11 cellular contexts compared by ENCODE assay signal in the genomic region with DNA sequence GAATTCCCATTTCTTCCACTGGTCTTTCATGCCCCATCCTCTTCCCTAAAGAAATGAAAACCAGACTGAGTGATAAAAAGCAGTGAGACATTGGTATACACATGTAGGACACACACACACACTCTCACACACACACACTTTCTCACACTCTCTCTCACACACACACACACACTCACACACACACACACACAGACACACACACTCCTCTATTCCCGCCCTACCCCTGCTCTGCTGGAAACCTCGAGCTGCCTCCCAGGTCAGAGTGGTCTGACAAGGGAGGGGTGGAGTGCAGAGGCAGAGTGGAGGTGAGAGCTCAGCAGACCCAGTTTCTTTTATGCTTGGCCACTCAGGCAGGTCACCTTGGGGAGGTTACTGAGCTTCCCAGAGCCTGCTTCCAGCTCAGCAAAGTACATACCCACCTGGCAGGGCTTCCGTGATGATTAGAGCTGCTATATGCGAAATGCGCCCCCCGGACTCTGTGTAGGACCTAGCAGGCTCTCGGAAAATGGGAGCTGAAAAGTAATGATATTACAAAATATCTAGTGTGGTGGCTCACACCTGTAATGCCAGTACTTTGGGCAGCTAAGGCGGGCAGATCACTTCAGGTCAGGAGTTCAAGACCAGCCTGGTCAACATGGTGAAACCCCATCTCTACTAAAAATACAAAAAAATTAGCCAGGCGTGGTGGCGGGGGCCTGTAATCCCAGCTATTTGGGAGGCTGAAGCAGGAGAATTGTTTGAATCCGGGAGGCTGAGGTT. TPM values are rescaled to one million over a fixed set of nuclear protein-coding genes. Genes with fewer than 3 reads are reported as not detected.
DNase-seq lines count a peak whose midpoint lies in the region; ATAC-seq, FAIRE-seq and TF ChIP-seq lines count a peak whose summit lies in the region.
"Had no signal": no experiment of that assay in that cellular context is flagged by ENCODE, and none has a peak within 500 bp of the region (broad histone marks: within the 10 kb centered on the region; RNA-seq: fewer than 3 reads in every experiment).

No MANE protein-coding gene starts in this region.

- H3K9ac ChIP-seq in K562 (ENCODE audit: insufficient read depth in 1 of 2, low read depth in 2 of 2, low read length in 2 of 2), result peak overlapping the region; percentile 35 to 73; a peak in 2 of 4 replicates

- POLR2A ChIA-PET in K562 (lab: Yijun Ruan, JAX), result interaction anchor here (0.6 to 2.5 kb wide), 6 partner anchors 19 to 246 kb away, joined by 3 to 7 read pairs (median 5); no protein-coding TSS in a partner anchor

- FAIRE-seq in K562 (lab: Jason Lieb, UNC), result peak; percentile 51
- FAIRE-seq: TTC549 had no signal

- intact Hi-C loops in left ventricle myocardium inferior (cut with micrococcal nuclease) (loop anchor here (10.0 kb wide), 1 partner anchor 90 kb away; a partner anchor contains a TSS), cardiac septum (cut with DNase I) (loop anchor here (5.0 kb wide), 1 partner anchor 57 kb away; no protein-coding TSS in a partner anchor), K562 (cut with micrococcal nuclease) (loop anchor here (10.0 kb wide), 1 partner anchor 230 kb away; a partner anchor contains a TSS), mucosa of descending colon (cut with DNase I, micrococcal nuclease) (loop anchor here (5.0 to 10.0 kb wide), 2 partner anchors 90 to 92 kb away; a partner anchor contains a TSS)

- H3K9me3 ChIP-seq in left ventricle myocardium inferior (replicated peaks), result no peaks in the 10 kb centered on the region
- H3K9me3 ChIP-seq in K562 (replicated peaks; ENCODE audit: control insufficient read depth, insufficient read depth, low read depth, low read length), result no peaks in the 10 kb centered on the region; the same call in 1 of the 2 replicates
- H3K9me3 ChIP-seq in mucosa of descending colon, result no peaks in the 10 kb centered on the region

- H3K4me1 ChIP-seq in left ventricle myocardium inferior (peaks cover 79% of the 10 kb centered on the region), K562 (replicated peaks in 1 of 2; ENCODE audit: control insufficient read depth in 2 of 2, insufficient read depth in 2 of 2, low read length in 2 of 2) (peaks cover 23 to 38% of the 10 kb centered on the region in 2 experiments), mucosa of descending colon (ENCODE audit: low read depth) (peaks cover 16% of the 10 kb centered on the region), urinary bladder (ENCODE audit: insufficient read depth) (no peaks in the 10 kb centered on the region)

- BruUV-seq in K562 (replicated peaks; lab: Mats Ljungman, UMichigan), result no TSS peak

- DNase-seq in left ventricle myocardium inferior (no peak), cardiac septum (ENCODE audit: low spot score) (no peak), K562 (ENCODE audit: extremely low read depth in 1 of 4, low spot score in 3 of 4) (peak in 2 of 4 experiments; percentile 37 to 39), mucosa of descending colon (peak in 2 of 3 donors; percentile 8 to 24), cerebellum (ENCODE audit: low spot score) (no peak)
- DNase-seq: H7 had no signal

- peaks cover 2% of the 10 kb centered on the region for H3K9me1 ChIP-seq in K562 (ENCODE audit: control insufficient read depth, insufficient read depth, low read length)

- H3K4me3 ChIP-seq in left ventricle myocardium inferior, result no peak overlapping the region
- no peak overlapping the region for H3K4me3 ChIP-seq in K562
- no peak overlapping the region for H3K4me3 ChIP-seq in mucosa of descending colon
- H3K4me3 ChIP-seq in urinary bladder (ENCODE audit: low read depth, low read length), result no peak overlapping the region

- CTCF ChIA-PET in K562 (lab: Yijun Ruan, JAX; ENCODE audit: low intra/inter-chr PET ratio), result interaction anchor here (0.9 to 2.9 kb wide), 4 partner anchors 101 to 179 kb away, joined by 3 to 28 read pairs (median 14); no protein-coding TSS in a partner anchor

- H2AFZ ChIP-seq in K562 (ENCODE audit: low read depth, low read length), result peak overlapping the region; percentile 90

- WGBS in K562 (ENCODE audit: insufficient coverage, low coverage, missing lambda C conversion rate), result 83% methylated on average over 11 of the region's 11 CpGs
- 86% methylated on average over 11 of the region's 11 CpGs for WGBS in urinary bladder

- H3K27ac ChIP-seq in left ventricle myocardium inferior (replicated peaks), result peak overlapping the region; percentile 94
- peak overlapping the region; percentile 34; the same call in 2 of the 3 replicates for H3K27ac ChIP-seq in K562 (ENCODE audit: extremely low read depth, low read depth, low read length)
- H3K27ac ChIP-seq in urinary bladder (ENCODE audit: low read depth), result peak overlapping the region; percentile 35

- no peak for TF ChIP-seq RAD21 in K562 (CRISPR knock-in tag; conservative IDR thresholded peaks at IDR 0.05 in 1 of 2, IDR thresholded peaks at IDR 0.05 in 1 of 2)

- no peak for TF ChIP-seq POLR2A in K562 (conservative IDR thresholded peaks at IDR 0.05)

- in situ Hi-C loops in K562 (cut with MboI), result loop anchor here (5.0 kb wide), 1 partner anchor 172 kb away; a partner anchor contains a TSS

- no peaks in the 10 kb centered on the region for H4K20me1 ChIP-seq in K562 (replicated peaks; ENCODE audit: control insufficient read depth, insufficient read depth, low read length)

- ATAC-seq in K562 (no peak), mucosa of descending colon (no peak), GM19035 (IDR thresholded peaks at IDR 0.05; ENCODE audit: unreplicated experiment) (no peak), GM21515 (IDR thresholded peaks at IDR 0.05; ENCODE audit: unreplicated experiment) (no peak)

- no peak for TF ChIP-seq EP300 in K562 (IDR thresholded peaks at IDR 0.05; ENCODE audit: low read length)

- H3K79me2 ChIP-seq in K562 (ENCODE audit: control insufficient read depth, insufficient read depth, low read length), result no peaks in the 10 kb centered on the region

- H3K27me3 ChIP-seq in left ventricle myocardium inferior (ENCODE audit: low read depth), result no peaks in the 10 kb centered on the region
- H3K27me3 ChIP-seq in K562 (ENCODE audit: control insufficient read depth in 2 of 2, insufficient read depth in 2 of 2, low read length in 2 of 2), result no peaks in the 10 kb centered on the region

- TF ChIP-seq CTCF in left ventricle myocardium inferior (IDR thresholded peaks at IDR 0.05; ENCODE audit: borderline replicate concordance) (no peak), K562 (IDR thresholded peaks at IDR 0.05 in 2 of 3, conservative IDR thresholded peaks at IDR 0.05 in 1 of 3; ENCODE audit: insufficient read depth in 2 of 3, low read depth in 1 of 3, low read length in 3 of 3) (no peak), mucosa of descending colon (IDR thresholded peaks at IDR 0.05) (no peak)

- no peak overlapping the region for H3K4me2 ChIP-seq in K562 (ENCODE audit: insufficient read depth, low read length)

- H3K36me3 ChIP-seq in left ventricle myocardium inferior (no peaks in the 10 kb centered on the region), K562 (ENCODE audit: control insufficient read depth, insufficient read depth, low read length) (no peaks in the 10 kb centered on the region), mucosa of descending colon (ENCODE audit: low read depth) (no peaks in the 10 kb centered on the region), urinary bladder (ENCODE audit: insufficient read depth) (no peaks in the 10 kb centered on the region)

RNA-seq across cellular contexts. Expression of a gene that starts 30.7 kb away (rescaled TPM):
- total RNA-seq in left ventricle myocardium inferior (not detected), cardiac septum (0.32 TPM), K562 (2014; rRNA removed) (0.14 and 0.33 TPM in 2 replicates), K562 (2014; rRNA removed; fragmentation: Illumina TruSeq; extraction: Trizol) (0.13 and 0.22 TPM in 2 replicates), K562 (2015; rRNA removed; fragmentation: Illumina TruSeq; extraction: Trizol) (0.30 and 0.51 TPM in 2 replicates), K562 (2021) (1.1 and 1.3 TPM in 2 replicates), mucosa of descending colon (1 to 10 TPM in 1 of 3 donors, under 1 TPM in 2; 0.44 to 3.2 (median 0.87) TPM), urinary bladder (0.58 TPM), cerebellum (not detected)
- 0.62 and 2.8 TPM in 2 replicates for total RNA-seq in K562 (2011; cell fraction: chromatin; rRNA removed; ENCODE audit: low replicate concordance)
- 1.6 and 2.2 TPM in 2 replicates for total RNA-seq in K562 (2011; cell fraction: nucleolus; rRNA removed)
- 1.1 and 1.2 TPM in 2 replicates for total RNA-seq in K562 (2011; cell fraction: nucleoplasm; rRNA removed)
- polyA plus RNA-seq in K562 (2011; rRNA removed) (0.46 and 1.4 TPM in 2 replicates), K562 (2014; fragmentation: Illumina TruSeq; extraction: Trizol) (0.48 and 0.73 TPM in 2 replicates), K562 (2014; fragmentation: Nextera tagmentation; extraction: Ambion mirVana) (1 to 10 TPM in 1 of 2 experiments, under 1 TPM in 1; 0.58 to 1.0 TPM), K562 (2014; rRNA removed) (0.32 and 0.56 TPM in 2 replicates), urinary bladder (0.39 TPM)
- 0.83 and 6.2 TPM in 2 replicates for polyA plus RNA-seq in K562 (2011; cell fraction: cytosol; rRNA removed)
- polyA plus RNA-seq in K562 (2011; cell fraction: nucleus; rRNA removed), result 0.28 and 2.5 TPM in 2 replicates
- 0.48 and 2.1 TPM in 2 replicates for polyA plus RNA-seq in K562 (2012)
- polyA minus RNA-seq in K562 (2011; rRNA and poly(A)+ RNA removed), result 1.1 and 4.7 TPM in 2 replicates
- 1.3 TPM in 1 of 2 replicates, not detected in the other for polyA minus RNA-seq in K562 (2011; cell fraction: cytosol; rRNA and poly(A)+ RNA removed)
- 0.67 and 1.5 TPM in 2 replicates for polyA minus RNA-seq in K562 (2011; cell fraction: nucleus; rRNA and poly(A)+ RNA removed)
- total RNA-seq: fibroblast of villous mesenchyme had no signal

RNA-seq across cellular contexts. Expression of a gene that starts 33.2 kb away (rescaled TPM):
- total RNA-seq in left ventricle myocardium inferior (not detected), cardiac septum (not detected), K562 (2014; rRNA removed) (0.18 and 0.24 TPM in 2 replicates), K562 (2014; rRNA removed; fragmentation: Illumina TruSeq; extraction: Trizol) (0.06 and 0.11 TPM in 2 replicates), K562 (2015; rRNA removed; fragmentation: Illumina TruSeq; extraction: Trizol) (not detected in 2 replicates), K562 (2021) (0.73 and 0.78 TPM in 2 replicates), mucosa of descending colon (10 to 100 TPM in 1 of 3 donors, 1 to 10 TPM in 2; 3.0 to 13.1 (median 3.3) TPM), urinary bladder (5.4 TPM), cerebellum (not detected)
- 2.1 and 5.8 TPM in 2 replicates for total RNA-seq in K562 (2011; cell fraction: chromatin; rRNA removed; ENCODE audit: low replicate concordance)
- total RNA-seq in K562 (2011; cell fraction: nucleolus; rRNA removed), result 1.4 and 1.7 TPM in 2 replicates
- total RNA-seq in K562 (2011; cell fraction: nucleoplasm; rRNA removed), result 2.7 and 2.8 TPM in 2 replicates
- polyA plus RNA-seq in K562 (2011; rRNA removed) (0.15 and 0.53 TPM in 2 replicates), K562 (2014; fragmentation: Illumina TruSeq; extraction: Trizol) (0.54 and 0.61 TPM in 2 replicates), K562 (2014; fragmentation: Nextera tagmentation; extraction: Ambion mirVana) (under 1 TPM; 0.04 to 0.07 TPM), K562 (2014; rRNA removed) (0.29 and 0.40 TPM in 2 replicates), urinary bladder (5.0 TPM)
- polyA plus RNA-seq in K562 (2011; cell fraction: cytosol; rRNA removed), result 0.09 and 0.89 TPM in 2 replicates
- 0.38 and 4.1 TPM in 2 replicates for polyA plus RNA-seq in K562 (2011; cell fraction: nucleus; rRNA removed)
- polyA plus RNA-seq in K562 (2012), result 0.49 and 1.4 TPM in 2 replicates
- 1.1 TPM in 1 of 2 replicates, not detected in the other for polyA minus RNA-seq in K562 (2011; rRNA and poly(A)+ RNA removed)
- 1.1 TPM in 1 of 2 replicates, not detected in the other for polyA minus RNA-seq in K562 (2011; cell fraction: cytosol; rRNA and poly(A)+ RNA removed)
- polyA minus RNA-seq in K562 (2011; cell fraction: nucleus; rRNA and poly(A)+ RNA removed), result 0.22 and 2.7 TPM in 2 replicates
- total RNA-seq: fibroblast of villous mesenchyme had no signal

Comparison
In these comparisons a context has a peak if more than half of its experiments do, and no peak if none do; other contexts are left out.
1. DNase-seq: peak in mucosa of descending colon (2 of 3); none in left ventricle myocardium inferior (single experiment), cardiac septum (single experiment) and cerebellum (single experiment).
2. H3K27ac ChIP-seq: peak in every context shown above with its lines; median percentile 94 in left ventricle myocardium inferior; 35 in urinary bladder; 34 in K562.